13 cellular contexts compared by ENCODE assay signal in the genomic region with DNA sequence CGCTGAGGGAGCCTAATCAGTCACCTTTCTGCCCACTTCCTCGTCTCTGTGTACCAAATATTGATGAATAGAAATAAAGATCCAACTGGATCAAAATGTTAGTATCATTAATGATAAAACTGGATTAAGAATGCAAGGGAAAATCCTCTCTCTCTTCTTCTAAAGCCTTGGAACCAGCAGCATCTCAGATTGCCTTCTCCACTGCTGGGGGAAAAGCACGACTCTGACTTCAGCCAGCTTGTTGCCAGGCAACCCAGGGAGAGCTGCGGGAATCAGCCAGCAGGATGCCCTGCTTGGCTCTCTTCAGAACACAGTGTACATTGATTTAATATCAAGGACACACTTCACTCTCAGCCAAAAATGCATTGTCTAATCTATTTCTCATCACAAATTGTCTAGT. TPM values are rescaled to one million over a fixed set of nuclear protein-coding genes. Genes with fewer than 3 reads are reported as not detected.
DNase-seq lines count a peak whose midpoint lies in the region; ATAC-seq and TF ChIP-seq lines count a peak whose summit lies in the region.
"Had no signal": no experiment of that assay in that cellular context is flagged by ENCODE, and none has a peak within 500 bp of the region (broad histone marks: within the 10 kb centered on the region; RNA-seq: fewer than 3 reads in every experiment).

No MANE protein-coding gene starts in this region.

- ATAC-seq in GM21447 (IDR thresholded peaks at IDR 0.05; ENCODE audit: unreplicated experiment) (no peak), heart right ventricle (no peak)
- no peak for ATAC-seq in activated naive CD8-positive, alpha-beta T cell treated with anti-CD3 and anti-CD28 coated beads, Interleukin-2, amount 50 U/mL, for 24 hours

- H3K36me3 ChIP-seq in heart right ventricle: no peaks in the 10 kb centered on the region
- H3K36me3 ChIP-seq: BLaER1 treated with 17β-estradiol and CSF1 and Interleukin-3, amounts not matched to agents 10 nM and 100 nM had no signal

- H3K4me3 ChIP-seq in heart right ventricle: no peak overlapping the region
- H3K4me3 ChIP-seq: BLaER1 treated with 17β-estradiol and CSF1 and Interleukin-3, amounts not matched to agents 10 nM and 100 nM had no signal

- no peak overlapping the region for H3K4me3 Mint-ChIP-seq in activated naive CD8-positive, alpha-beta T cell treated with anti-CD3 and anti-CD28 coated beads, Interleukin-2, amount 50 U/mL, for 24 hours
- H3K4me3 Mint-ChIP-seq: naive B cell had no signal

- H3K27ac Mint-ChIP-seq in activated naive CD8-positive, alpha-beta T cell treated with anti-CD3 and anti-CD28 coated beads, Interleukin-2, amount 50 U/mL, for 24 hours: no peak overlapping the region
- H3K27ac Mint-ChIP-seq: naive B cell had no signal

- no peak for TF ChIP-seq CTCF in heart right ventricle (IDR thresholded peaks at IDR 0.05)

- H3K9me3 ChIP-seq in heart right ventricle: no peaks in the 10 kb centered on the region
- H3K9me3 ChIP-seq: BLaER1 treated with 17β-estradiol and CSF1 and Interleukin-3, amounts not matched to agents 10 nM and 100 nM had no signal

- peak; percentile 20 for DNase-seq in DMS153 treated with DMSO at 0.1 percent for 48 hours (lab: John Stamatoyannopoulos, UW; ENCODE audit: unreplicated experiment)
- DNase-seq in NCI-H1930 (lab: John Stamatoyannopoulos, UW): peak; percentile 6 to 36
- DNase-seq in cerebellar cortex (ENCODE audit: low spot score): peak; percentile 14
- peak; percentile 43 for DNase-seq in midbrain (lab: John Stamatoyannopoulos, UW)
- no peak for DNase-seq in activated CD4-positive, alpha-beta T cell treated with anti-CD3 and anti-CD28 coated beads, Interleukin-2, amount 50 U/mL, for 48 hours
- DNase-seq in heart right ventricle: no peak
- no peak for DNase-seq in activated naive CD8-positive, alpha-beta T cell treated with anti-CD3 and anti-CD28 coated beads, Interleukin-2, amount 50 U/mL, for 24 hours
- DNase-seq: dermis blood vessel endothelial cell, MV-4-11, naive B cell had no signal

- H3K4me1 ChIP-seq in heart right ventricle: no peaks in the 10 kb centered on the region
- H3K4me1 ChIP-seq: BLaER1 treated with 17β-estradiol and CSF1 and Interleukin-3, amounts not matched to agents 10 nM and 100 nM had no signal

- WGBS in heart right ventricle, 2 donors: 33 to 35% methylated on average over 4 of the region's 4 CpGs

- H3K9me3 Mint-ChIP-seq in activated naive CD8-positive, alpha-beta T cell treated with anti-CD3 and anti-CD28 coated beads, Interleukin-2, amount 50 U/mL, for 24 hours: no peaks in the 10 kb centered on the region

- H3K4me1 Mint-ChIP-seq in activated naive CD8-positive, alpha-beta T cell treated with anti-CD3 and anti-CD28 coated beads, Interleukin-2, amount 50 U/mL, for 24 hours: no peaks in the 10 kb centered on the region
- H3K4me1 Mint-ChIP-seq: naive B cell had no signal

- H3K36me3 Mint-ChIP-seq in activated naive CD8-positive, alpha-beta T cell treated with anti-CD3 and anti-CD28 coated beads, Interleukin-2, amount 50 U/mL, for 24 hours (ENCODE audit: low read depth): no peaks in the 10 kb centered on the region
- H3K36me3 Mint-ChIP-seq: naive B cell had no signal

- peaks cover 34% of the 10 kb centered on the region for H3K27me3 Mint-ChIP-seq in activated naive CD8-positive, alpha-beta T cell treated with anti-CD3 and anti-CD28 coated beads, Interleukin-2, amount 50 U/mL, for 24 hours

- intact Hi-C loops in heart right ventricle (cut with DNase I): no loop called here

- H3K27ac ChIP-seq in heart right ventricle: no peak overlapping the region
- H3K27ac ChIP-seq: BLaER1 treated with 17β-estradiol and CSF1 and Interleukin-3, amounts not matched to agents 10 nM and 100 nM had no signal

- peaks cover 0 to 48% (median 6%) of the 10 kb centered on the region in 7 donors for H3K27me3 ChIP-seq in heart right ventricle
- H3K27me3 ChIP-seq: BLaER1 treated with 17β-estradiol and CSF1 and Interleukin-3, amounts not matched to agents 10 nM and 100 nM had no signal

RNA-seq across cellular contexts. Expression of a gene that starts 28.8 kb away (rescaled TPM):
- 1 to 10 TPM; 1.6 to 8.8 (median 3.6) TPM for total RNA-seq in heart right ventricle
- polyA plus RNA-seq in heart right ventricle: 1 to 10 TPM; 1.2 to 1.6 TPM

RNA-seq across cellular contexts. Expression of a gene that starts 45.3 kb away (rescaled TPM):
- total RNA-seq in heart right ventricle: not detected
- not detected for polyA plus RNA-seq in heart right ventricle
- total RNA-seq: dermis blood vessel endothelial cell, kidney epithelial cell had no signal

RNA-seq across cellular contexts. Expression of a gene that starts 59.8 kb away (rescaled TPM):
- not detected for total RNA-seq in heart right ventricle
- polyA plus RNA-seq in heart right ventricle: not detected
- total RNA-seq: dermis blood vessel endothelial cell, kidney epithelial cell had no signal

Comparison
In these comparisons a context has a peak if more than half of its experiments do, and no peak if none do; other contexts are left out.
1. DNase-seq: peak in DMS153 treated with DMSO at 0.1 percent for 48 hours (single experiment), NCI-H1930 (2 of 2), cerebellar cortex (single experiment) and midbrain (single experiment); none in activated CD4-positive, alpha-beta T cell treated with anti-CD3 and anti-CD28 coated beads, Interleukin-2, amount 50 U/mL, for 48 hours (0 of 2), heart right ventricle (0 of 2) and activated naive CD8-positive, alpha-beta T cell treated with anti-CD3 and anti-CD28 coated beads, Interleukin-2, amount 50 U/mL, for 24 hours (single experiment).